In the genomic region with DNA sequence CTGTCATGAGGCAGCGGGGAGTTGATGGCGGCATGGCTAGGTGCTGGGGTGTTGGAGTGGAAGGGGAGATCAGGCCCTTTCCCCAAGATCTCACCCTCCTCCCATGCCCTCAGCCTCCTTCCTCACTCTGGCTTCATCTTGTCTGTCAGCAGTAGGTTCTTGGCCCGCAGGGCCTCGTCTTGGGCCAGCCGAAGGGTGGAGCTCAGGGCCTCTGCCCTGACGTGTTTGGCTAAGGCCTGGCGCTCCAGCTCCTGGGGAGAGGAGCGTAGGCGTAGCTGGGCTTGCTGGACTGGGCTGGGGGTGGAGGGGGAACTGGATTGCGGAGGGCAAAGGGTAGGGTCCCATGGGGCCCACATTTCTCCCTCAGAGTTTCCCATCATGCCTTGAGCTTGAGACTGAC, we compare ENCODE assay signal across 21 cellular contexts. TPM values are rescaled to one million over a fixed set of nuclear protein-coding genes. Genes with fewer than 3 reads are reported as not detected.
A peak's percentile ranks its signal among the peaks of the same experiment; 100 is the strongest.
DNase-seq lines count a peak whose midpoint lies in the region; ATAC-seq and TF ChIP-seq lines count a peak whose summit lies in the region.
"Had no signal": no experiment of that assay in that cellular context is flagged by ENCODE, and none has a peak within 500 bp of the region (broad histone marks: within the 10 kb centered on the region; RNA-seq: fewer than 3 reads in every experiment).

No MANE protein-coding gene starts in this region.

- no peaks in the 10 kb centered on the region for H3K79me2 ChIP-seq in SK-N-SH (ENCODE audit: insufficient read depth)

- POLR2A ChIA-PET in SK-N-SH (lab: Yijun Ruan, JAX), result no interaction called here

- H3K9me2 ChIP-seq in SK-N-SH, result no peaks in the 10 kb centered on the region

- no peak for TF ChIP-seq EP300 in SK-N-SH (IDR thresholded peaks at IDR 0.05; ENCODE audit: borderline replicate concordance in 1 of 2, low read depth in 1 of 2, low read length in 1 of 2)

- intact Hi-C loops in right cardiac atrium (cut with DNase I), result no loop called here
- intact Hi-C loops in heart right ventricle (cut with DNase I), result no loop called here

- 88% methylated on average over 10 of the region's 10 CpGs for WGBS in right cardiac atrium
- 89 to 92% methylated on average over 10 of the region's 10 CpGs for WGBS in heart right ventricle, 2 donors
- WGBS in SK-N-SH (ENCODE audit: low lambda C conversion rate), result 93% methylated on average over 7 of the region's 10 CpGs

- H3K4me1 ChIP-seq in right cardiac atrium (ENCODE audit: control insufficient read depth, insufficient read depth, low read length) (no peaks in the 10 kb centered on the region), heart right ventricle (no peaks in the 10 kb centered on the region), neuron (ENCODE audit: insufficient read depth, low read length) (no peaks in the 10 kb centered on the region), SK-N-SH (ENCODE audit: control insufficient read depth in 1 of 2, insufficient read depth in 2 of 2, low read depth in 1 of 2, low read length in 1 of 2) (no peaks in the 10 kb centered on the region)
- H3K4me1 ChIP-seq: BE2C had no signal

- H3F3A ChIP-seq in SK-N-SH (replicated peaks; ENCODE audit: insufficient read depth), result peaks cover 3% of the 10 kb centered on the region

- DNase-seq in right cardiac atrium (no peak), heart right ventricle (no peak), SK-N-DZ (ENCODE audit: low spot score) (no peak), SK-N-SH (no peak)
- DNase-seq: ACHN; BE2C; C1 segment of cervical spinal cord; CD4-positive, CD25-positive, alpha-beta regulatory T cell; CD8-positive, alpha-beta memory T cell; COR-L47; DMS 273 treated with DMSO at 0.1 percent for 48 hours; DMS53; DND-41; GM23248; HCEC 1CT had no signal

- H3K4me2 ChIP-seq in SK-N-SH, result no peak overlapping the region

- no peaks in the 10 kb centered on the region for H4K20me1 ChIP-seq in SK-N-SH (ENCODE audit: insufficient read depth)

- TF ChIP-seq RAD21 in SK-N-SH (IDR thresholded peaks at IDR 0.05; ENCODE audit: low read length), result no peak

- no peak for TF ChIP-seq CTCF in heart right ventricle (IDR thresholded peaks at IDR 0.05)
- TF ChIP-seq CTCF in SK-N-SH (IDR thresholded peaks at IDR 0.05), result no peak

- H3K27me3 ChIP-seq in right cardiac atrium (ENCODE audit: control insufficient read depth, insufficient read depth), result no peaks in the 10 kb centered on the region
- no peaks in the 10 kb centered on the region for H3K27me3 ChIP-seq in heart right ventricle
- H3K27me3 ChIP-seq in neuron (ENCODE audit: insufficient read depth, low read length), result no peaks in the 10 kb centered on the region
- H3K27me3 ChIP-seq in SK-N-SH (ENCODE audit: insufficient read depth), result no peaks in the 10 kb centered on the region
- H3K27me3 ChIP-seq: BE2C had no signal

- CTCF ChIA-PET in SK-N-SH (lab: Yijun Ruan, JAX), result interaction anchor here (1.1 kb wide), 1 partner anchor 59 kb away, joined by 3 read pairs; no protein-coding TSS in a partner anchor

- H3K36me3 ChIP-seq in heart right ventricle (no peaks in the 10 kb centered on the region), neuron (ENCODE audit: insufficient read depth, low read length) (no peaks in the 10 kb centered on the region), SK-N-SH (replicated peaks in 1 of 2; ENCODE audit: control insufficient read depth in 1 of 2, insufficient read depth in 2 of 2, low read length in 1 of 2) (no peaks in the 10 kb centered on the region)
- H3K36me3 ChIP-seq: BE2C had no signal

- H3K27ac ChIP-seq in right cardiac atrium (ENCODE audit: low read length) (no peak overlapping the region), heart right ventricle (no peak overlapping the region), SK-N-SH (ENCODE audit: low read depth in 2 of 2, low read length in 1 of 2) (no peak overlapping the region)
- H3K27ac ChIP-seq: GM23248, HL-60 had no signal

- H3K9ac ChIP-seq in SK-N-SH, result no peak overlapping the region
- H3K9ac ChIP-seq: GM23248 had no signal

- H2AFZ ChIP-seq in neuron (ENCODE audit: low read depth, low read length) (peak overlapping the region; percentile 18), SK-N-SH (ENCODE audit: low read depth) (no peak overlapping the region)
- H2AFZ ChIP-seq: GM23248 had no signal

- ATAC-seq in right cardiac atrium, result peak; percentile 16 to 37
- ATAC-seq in heart right ventricle, result no peak
- peak; percentile 70 for ATAC-seq in esophagus mucosa
- ATAC-seq in HG02938 (IDR thresholded peaks at IDR 0.05; ENCODE audit: unreplicated experiment), result no peak

- no peaks in the 10 kb centered on the region for H3K9me3 ChIP-seq in right cardiac atrium (ENCODE audit: control insufficient read depth, low read length)
- no peaks in the 10 kb centered on the region for H3K9me3 ChIP-seq in heart right ventricle
- no peaks in the 10 kb centered on the region for H3K9me3 ChIP-seq in neuron (ENCODE audit: low read length)
- no peaks in the 10 kb centered on the region for H3K9me3 ChIP-seq in SK-N-SH
- H3K9me3 ChIP-seq: BE2C had no signal

- no peak overlapping the region for H3K4me3 ChIP-seq in right cardiac atrium (ENCODE audit: low read length)
- H3K4me3 ChIP-seq in heart right ventricle, result no peak overlapping the region
- H3K4me3 ChIP-seq in neuron (ENCODE audit: low read length), result no peak overlapping the region
- no peak overlapping the region for H3K4me3 ChIP-seq in SK-N-SH (ENCODE audit: low read depth in 2 of 2, low read length in 1 of 2)
- H3K4me3 ChIP-seq: GM23248 had no signal

TF ChIP-seq in SK-N-SH, 30 proteins besides CTCF, POLR2A, EP300 and RAD21 (continues in another document):
- TF ChIP-seq TCF12 (IDR thresholded peaks at IDR 0.05) (no peak), SIN3A (IDR thresholded peaks at IDR 0.05; ENCODE audit: borderline replicate concordance, low read depth, low read length) (no peak), RXRA (IDR thresholded peaks at IDR 0.05; ENCODE audit: borderline replicate concordance, low read depth) (no peak), FOXJ3 (CRISPR knock-in tag; IDR thresholded peaks at IDR 0.05) (no peak), NFIC (IDR thresholded peaks at IDR 0.05; ENCODE audit: borderline replicate concordance) (no peak), MEF2A (IDR thresholded peaks at IDR 0.05; ENCODE audit: borderline replicate concordance, low read depth) (no peak), USF1 (IDR thresholded peaks at IDR 0.05; ENCODE audit: borderline replicate concordance, low read depth) (no peak), POLR2AphosphoS5 (IDR thresholded peaks at IDR 0.05; ENCODE audit: low read depth, low read length) (no peak)

RNA-seq across cellular contexts. Expression of gene TSKS, which starts 23.2 kb away (rescaled TPM):
- 1 to 10 TPM in 3 of 4 donors, under 1 TPM in 1; 0.59 to 1.4 (median 1.2) TPM for total RNA-seq in right cardiac atrium
- 1.1 TPM for polyA plus RNA-seq in right cardiac atrium
- total RNA-seq in heart right ventricle, result under 1 TPM in 8 of 10 donors, not detected in 2; 0.15 to 0.80 (median 0.36) TPM
- 1 to 10 TPM in 1 of 2 donors, under 1 TPM in 1; 0.64 to 3.4 TPM for polyA plus RNA-seq in heart right ventricle
- total RNA-seq in esophagus mucosa, result 0.12 TPM
- 0.39 and 0.68 TPM in 2 replicates for polyA plus RNA-seq in SK-N-DZ (2014; cell fraction: cytosol; rRNA removed)
- polyA plus RNA-seq in SK-N-DZ (2014; cell fraction: nucleus; rRNA removed), result 0.49 and 0.70 TPM in 2 replicates
- not detected in 2 replicates for polyA plus RNA-seq in SK-N-SH (2012; rRNA removed)
- polyA plus RNA-seq in SK-N-SH (2012; cell fraction: cytosol; rRNA removed), result 0.03 TPM in 1 of 2 replicates, not detected in the other
- 0.04 TPM in 1 of 2 replicates, not detected in the other for polyA plus RNA-seq in SK-N-SH (2012; cell fraction: nucleus; rRNA removed)
- total RNA-seq: A172; CD4-positive, CD25-positive, alpha-beta regulatory T cell; HT1080 had no signal
- polyA plus RNA-seq: CD8-positive, alpha-beta memory T cell had no signal

RNA-seq across cellular contexts. Expression of gene AP2A1, which starts 26.9 kb away (rescaled TPM):
- total RNA-seq in right cardiac atrium (10 to 100 TPM; 58.8 to 80.7 (median 73.7) TPM), heart right ventricle (100 to 1,000 TPM in 1 of 10 donors, 10 to 100 TPM in 9; 56.0 to 108 (median 62.6) TPM), esophagus mucosa (54.0 TPM)
- polyA plus RNA-seq in right cardiac atrium (50.8 TPM), heart right ventricle (10 to 100 TPM; 36.1 to 96.3 TPM), SK-N-SH (2012; rRNA removed) (59.6 and 74.8 TPM in 2 replicates)
- 27.7 and 32.5 TPM in 2 replicates for polyA plus RNA-seq in SK-N-DZ (2014; cell fraction: cytosol; rRNA removed)
- polyA plus RNA-seq in SK-N-DZ (2014; cell fraction: nucleus; rRNA removed), result 25.9 and 42.0 TPM in 2 replicates
- polyA plus RNA-seq in SK-N-SH (2012; cell fraction: cytosol; rRNA removed), result 26.7 and 43.4 TPM in 2 replicates
- polyA plus RNA-seq in SK-N-SH (2012; cell fraction: nucleus; rRNA removed), result 104 and 135 TPM in 2 replicates

RNA-seq across cellular contexts. Expression of gene CPT1C, which starts 49.0 kb away (rescaled TPM):
- total RNA-seq in right cardiac atrium, result 1 to 10 TPM; 4.8 to 8.5 (median 5.7) TPM
- polyA plus RNA-seq in right cardiac atrium, result 4.5 TPM
- 1 to 10 TPM; 1.4 to 3.6 (median 1.9) TPM for total RNA-seq in heart right ventricle
- polyA plus RNA-seq in heart right ventricle, result 10 to 100 TPM in 1 of 2 donors, 1 to 10 TPM in 1; 4.8 to 10.7 TPM
- total RNA-seq in esophagus mucosa, result 1.1 TPM
- 28.3 and 32.8 TPM in 2 replicates for polyA plus RNA-seq in SK-N-DZ (2014; cell fraction: cytosol; rRNA removed)
- 148 and 189 TPM in 2 replicates for polyA plus RNA-seq in SK-N-DZ (2014; cell fraction: nucleus; rRNA removed)
- 118 and 139 TPM in 2 replicates for polyA plus RNA-seq in SK-N-SH (2012; rRNA removed)
- 44.5 and 60.4 TPM in 2 replicates for polyA plus RNA-seq in SK-N-SH (2012; cell fraction: cytosol; rRNA removed)
- polyA plus RNA-seq in SK-N-SH (2012; cell fraction: nucleus; rRNA removed), result 666 and 747 TPM in 2 replicates
- polyA plus RNA-seq: CD8-positive, alpha-beta memory T cell had no signal

RNA-seq across cellular contexts. Expression of gene ADM5, which starts 50.5 kb away (rescaled TPM):
- under 1 TPM; 0.28 to 0.82 (median 0.44) TPM for total RNA-seq in right cardiac atrium
- polyA plus RNA-seq in right cardiac atrium, result 0.52 TPM
- total RNA-seq in heart right ventricle, result under 1 TPM; 0.16 to 0.74 (median 0.47) TPM
- 1 to 10 TPM; 1.1 to 1.6 TPM for polyA plus RNA-seq in heart right ventricle
- 0.92 TPM for total RNA-seq in esophagus mucosa
- polyA plus RNA-seq in SK-N-DZ (2014; cell fraction: cytosol; rRNA removed), result 5.0 and 5.4 TPM in 2 replicates
- polyA plus RNA-seq in SK-N-DZ (2014; cell fraction: nucleus; rRNA removed), result 48.1 and 54.9 TPM in 2 replicates
- 1.3 TPM in 2 replicates for polyA plus RNA-seq in SK-N-SH (2012; rRNA removed)
- 0.20 and 0.23 TPM in 2 replicates for polyA plus RNA-seq in SK-N-SH (2012; cell fraction: cytosol; rRNA removed)
- 8.2 and 9.3 TPM in 2 replicates for polyA plus RNA-seq in SK-N-SH (2012; cell fraction: nucleus; rRNA removed)
- total RNA-seq: GM23248 had no signal

Comparison
In these comparisons a context has a peak if more than half of its experiments do, and no peak if none do; other contexts are left out.
1. ATAC-seq: peak in right cardiac atrium (2 of 2) and esophagus mucosa (single experiment); none in heart right ventricle (0 of 8) and HG02938 (single experiment).